25 cellular contexts compared by ENCODE assay signal in genomic region chr1:29029652-29030051, GRCh38.
DNase-seq lines count a peak whose midpoint lies in the region; ATAC-seq, FAIRE-seq and TF ChIP-seq lines count a peak whose summit lies in the region.
"Had no signal": no experiment of that assay in that cellular context is flagged by ENCODE, and none has a peak within 500 bp of the region (broad histone marks: within the 10 kb centered on the region; RNA-seq: fewer than 3 reads in every experiment).

No MANE protein-coding gene starts in this region.

- WGBS in pancreas, 2 donors: 76 to 77% methylated on average over 5 of the region's 5 CpGs

- H3K4me3 ChIP-seq in pancreas: no peak overlapping the region
- H3K4me3 ChIP-seq: body of pancreas, GM23248, lung, transverse colon had no signal

- H3K27ac Mint-ChIP-seq in activated CD8-positive, alpha-beta T cell treated with anti-CD3 and anti-CD28 coated beads for 36 hours: peak overlapping the region; percentile 4
- no peak overlapping the region for H3K27ac Mint-ChIP-seq in activated CD8-positive, alpha-beta T cell treated with anti-CD3 and anti-CD28 coated beads, Interleukin-2, amount 10 ng/mL, durations not matched to agents 7 days and 5 days
- peak overlapping the region; percentile 35 for H3K27ac Mint-ChIP-seq in memory B cell
- H3K27ac Mint-ChIP-seq: activated CD4-positive, alpha-beta T cell treated with anti-CD3 and anti-CD28 coated beads, Interleukin-2, amount 10 ng/mL, durations not matched to agents 7 days and 5 days had no signal

- FAIRE-seq in pancreas (lab: Jason Lieb, UNC): no peak
- FAIRE-seq: GM18507 had no signal

- H3K4me1 ChIP-seq in pancreas: no peaks in the 10 kb centered on the region
- H3K4me1 ChIP-seq: body of pancreas, transverse colon had no signal

- CTCF ChIA-PET in activated CD8-positive, alpha-beta T cell treated with anti-CD3 and anti-CD28 coated beads for 36 hours (lab: Charles Lee): interaction anchor here (1.3 to 17.3 kb wide), 3 partner anchors 9 to 173 kb away, joined by 3 to 465 read pairs (median 4); no protein-coding TSS in a partner anchor
- CTCF ChIA-PET in activated CD8-positive, alpha-beta T cell treated with anti-CD3 and anti-CD28 coated beads, Interleukin-2, amount 10 ng/mL, durations not matched to agents 7 days and 5 days (lab: Charles Lee): interaction anchor here (0.6 to 12.4 kb wide), 4 partner anchors 15 to 173 kb away, joined by 3 to 315 read pairs (median 6); no protein-coding TSS in a partner anchor

- H3K4me1 Mint-ChIP-seq in activated CD8-positive, alpha-beta T cell treated with anti-CD3 and anti-CD28 coated beads for 36 hours (ENCODE audit: low read depth): peaks cover 4% of the 10 kb centered on the region
- H3K4me1 Mint-ChIP-seq in activated CD8-positive, alpha-beta T cell treated with anti-CD3 and anti-CD28 coated beads, Interleukin-2, amount 10 ng/mL, durations not matched to agents 7 days and 5 days (ENCODE audit: low read depth): peaks cover 5% of the 10 kb centered on the region
- peaks cover 5% of the 10 kb centered on the region for H3K4me1 Mint-ChIP-seq in memory B cell
- H3K4me1 Mint-ChIP-seq: activated CD4-positive, alpha-beta T cell treated with anti-CD3 and anti-CD28 coated beads, Interleukin-2, amount 10 ng/mL, durations not matched to agents 7 days and 5 days; activated T-helper 17 cell treated with anti-CD3 and anti-CD28 coated beads, Interleukin-2, amount 50 U/mL, for 72 hours had no signal

- no peak for ATAC-seq in activated CD8-positive, alpha-beta T cell treated with anti-CD3 and anti-CD28 coated beads for 36 hours
- no peak for ATAC-seq in activated CD8-positive, alpha-beta T cell treated with anti-CD3 and anti-CD28 coated beads, Interleukin-2, amount 10 ng/mL, durations not matched to agents 7 days and 5 days
- no peak for ATAC-seq in SK-N-SH treated with all-trans-retinoic acid at 6 μM for 48 hours
- ATAC-seq in memory B cell (ENCODE audit: low read depth): no peak
- no peak for ATAC-seq in pancreas
- ATAC-seq in HG02642 (IDR thresholded peaks at IDR 0.05; ENCODE audit: poor library complexity, unreplicated experiment): no peak
- ATAC-seq: activated T-helper 17 cell treated with anti-CD3 and anti-CD28 coated beads, Interleukin-2, amount 50 U/mL, for 72 hours; body of pancreas; sciatic nerve had no signal

- POLR2A ChIA-PET in activated CD8-positive, alpha-beta T cell treated with anti-CD3 and anti-CD28 coated beads for 36 hours (lab: Charles Lee): no interaction called here
- POLR2A ChIA-PET in activated CD8-positive, alpha-beta T cell treated with anti-CD3 and anti-CD28 coated beads, Interleukin-2, amount 10 ng/mL, durations not matched to agents 7 days and 5 days (lab: Charles Lee): no interaction called here

- H3K4me3 Mint-ChIP-seq in activated CD8-positive, alpha-beta T cell treated with anti-CD3 and anti-CD28 coated beads for 36 hours: no peak overlapping the region
- no peak overlapping the region for H3K4me3 Mint-ChIP-seq in activated CD8-positive, alpha-beta T cell treated with anti-CD3 and anti-CD28 coated beads, Interleukin-2, amount 10 ng/mL, durations not matched to agents 7 days and 5 days
- no peak overlapping the region for H3K4me3 Mint-ChIP-seq in memory B cell
- H3K4me3 Mint-ChIP-seq: activated CD4-positive, alpha-beta T cell treated with anti-CD3 and anti-CD28 coated beads, Interleukin-2, amount 10 ng/mL, durations not matched to agents 7 days and 5 days; activated T-helper 17 cell treated with anti-CD3 and anti-CD28 coated beads, Interleukin-2, amount 50 U/mL, for 72 hours; neural crest cell had no signal

- no peak overlapping the region for H3K27ac ChIP-seq in pancreas
- H3K27ac ChIP-seq: body of pancreas, C4-2B, GM23248, RWPE1, transverse colon had no signal

- no peaks in the 10 kb centered on the region for H3K36me3 ChIP-seq in pancreas
- H3K36me3 ChIP-seq: transverse colon had no signal

- DNase-seq in activated CD8-positive, alpha-beta T cell treated with anti-CD3 and anti-CD28 coated beads for 36 hours: no peak
- no peak for DNase-seq in activated CD8-positive, alpha-beta T cell treated with anti-CD3 and anti-CD28 coated beads, Interleukin-2, amount 10 ng/mL, durations not matched to agents 7 days and 5 days
- DNase-seq in NCI-H1417 treated with DMSO at 0.1 percent for 48 hours (lab: John Stamatoyannopoulos, UW) (peak; percentile 50), memory B cell (ENCODE audit: low spot score in 2 of 2) (no peak), pancreas (no peak)
- no peak for DNase-seq in activated naive CD4-positive, alpha-beta T cell (lab: John Stamatoyannopoulos, UW)
- DNase-seq: activated CD4-positive, alpha-beta T cell treated with anti-CD3 and anti-CD28 coated beads, Interleukin-2, amount 10 ng/mL, durations not matched to agents 7 days and 5 days; body of pancreas; GDM1; GM23248; head of caudate nucleus; kidney glomerular epithelial cell; NCI-H1436 treated with DMSO at 0.1 percent for 48 hours; posterior cingulate gyrus; T-helper 2 cell; transverse colon had no signal

- H3K9me3 ChIP-seq in pancreas: no peaks in the 10 kb centered on the region
- H3K9me3 ChIP-seq: body of pancreas, transverse colon had no signal

- no peaks in the 10 kb centered on the region for H3K27me3 Mint-ChIP-seq in activated CD8-positive, alpha-beta T cell treated with anti-CD3 and anti-CD28 coated beads for 36 hours
- H3K27me3 Mint-ChIP-seq in activated CD8-positive, alpha-beta T cell treated with anti-CD3 and anti-CD28 coated beads, Interleukin-2, amount 10 ng/mL, durations not matched to agents 7 days and 5 days (ENCODE audit: low read depth): no peaks in the 10 kb centered on the region
- no peaks in the 10 kb centered on the region for H3K27me3 Mint-ChIP-seq in memory B cell
- H3K27me3 Mint-ChIP-seq: activated CD4-positive, alpha-beta T cell treated with anti-CD3 and anti-CD28 coated beads, Interleukin-2, amount 10 ng/mL, durations not matched to agents 7 days and 5 days; activated T-helper 17 cell treated with anti-CD3 and anti-CD28 coated beads, Interleukin-2, amount 50 U/mL, for 72 hours had no signal

- TF ChIP-seq CTCF in activated CD8-positive, alpha-beta T cell treated with anti-CD3 and anti-CD28 coated beads for 36 hours (IDR thresholded peaks at IDR 0.05): no peak
- no peak for TF ChIP-seq CTCF in pancreas (IDR thresholded peaks at IDR 0.05)

- intact Hi-C loops in activated CD8-positive, alpha-beta T cell treated with anti-CD3 and anti-CD28 coated beads for 36 hours (cut with micrococcal nuclease): no loop called here
- intact Hi-C loops in pancreas (cut with DNase I): loop anchor here in 1 of 3 donors (10.0 kb wide), 1 partner anchor 145 kb away; no protein-coding TSS in a partner anchor

- no peaks in the 10 kb centered on the region for H3K27me3 ChIP-seq in pancreas
- H3K27me3 ChIP-seq: body of pancreas, transverse colon had no signal

- no peaks in the 10 kb centered on the region for H3K9me3 Mint-ChIP-seq in activated CD8-positive, alpha-beta T cell treated with anti-CD3 and anti-CD28 coated beads for 36 hours
- no peaks in the 10 kb centered on the region for H3K9me3 Mint-ChIP-seq in activated CD8-positive, alpha-beta T cell treated with anti-CD3 and anti-CD28 coated beads, Interleukin-2, amount 10 ng/mL, durations not matched to agents 7 days and 5 days (ENCODE audit: insufficient read depth)
- no peaks in the 10 kb centered on the region for H3K9me3 Mint-ChIP-seq in memory B cell
- H3K9me3 Mint-ChIP-seq: activated CD4-positive, alpha-beta T cell treated with anti-CD3 and anti-CD28 coated beads, Interleukin-2, amount 10 ng/mL, durations not matched to agents 7 days and 5 days; activated T-helper 17 cell treated with anti-CD3 and anti-CD28 coated beads, Interleukin-2, amount 50 U/mL, for 72 hours; neural crest cell had no signal

- no peaks in the 10 kb centered on the region for H3K36me3 Mint-ChIP-seq in activated CD8-positive, alpha-beta T cell treated with anti-CD3 and anti-CD28 coated beads for 36 hours (ENCODE audit: low read depth)
- H3K36me3 Mint-ChIP-seq in activated CD8-positive, alpha-beta T cell treated with anti-CD3 and anti-CD28 coated beads, Interleukin-2, amount 10 ng/mL, durations not matched to agents 7 days and 5 days (ENCODE audit: low read depth): peaks cover 12% of the 10 kb centered on the region
- H3K36me3 Mint-ChIP-seq in memory B cell: peaks cover 18% of the 10 kb centered on the region

TF ChIP-seq in SK-N-SH treated with all-trans-retinoic acid at 6 μM for 48 hours, 23 proteins besides CTCF, POLR2A, EP300 and RAD21:
- TF ChIP-seq TCF4 (CRISPR knock-in tag; IDR thresholded peaks at IDR 0.05; ENCODE audit: borderline replicate concordance) (peak; percentile 80), OSR1 (CRISPR knock-in tag; IDR thresholded peaks at IDR 0.05) (no peak)
TF ChIP-seq in SK-N-SH treated with all-trans-retinoic acid at 6 μM for 48 hours: peak in this region for 1.
